15 cellular contexts compared by ENCODE assay signal in the genomic region with DNA sequence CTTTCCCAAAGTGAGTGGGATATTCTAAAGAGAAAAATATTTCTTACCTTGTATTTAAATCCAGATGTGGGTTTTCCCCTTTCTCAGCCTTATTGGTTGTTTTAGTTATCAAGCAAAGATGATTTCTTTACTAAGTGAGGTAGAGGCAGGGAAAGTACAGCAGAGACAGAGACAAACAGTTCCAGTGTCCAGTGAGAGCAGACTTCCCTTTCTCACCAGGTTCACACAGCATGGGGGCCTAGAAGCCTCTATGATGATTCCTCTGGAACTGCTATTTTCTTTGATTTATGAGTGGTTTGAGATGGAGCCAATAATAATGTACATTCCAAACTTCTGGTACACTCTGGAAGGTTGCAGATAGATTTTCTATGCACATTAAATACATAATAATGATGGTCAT.
DNase-seq lines count a peak whose midpoint lies in the region; ATAC-seq and TF ChIP-seq lines count a peak whose summit lies in the region.
"Had no signal": no experiment of that assay in that cellular context is flagged by ENCODE, and none has a peak within 500 bp of the region (broad histone marks: within the 10 kb centered on the region; RNA-seq: fewer than 3 reads in every experiment).

No MANE protein-coding gene starts in this region.

- in situ Hi-C loops in ACHN (cut with HindIII; ENCODE audit: low pct_ligation_motif_present, low pct_unique_long_range_greater_than_20kb, low sequenced_read_pairs): no loop called here

- DNase-seq in EH (ENCODE audit: low read depth) (peak; percentile 68), NCI-H69 (lab: John Stamatoyannopoulos, UW) (peak; percentile 16), chondrocyte (ENCODE audit: low spot score) (no peak), osteocyte (ENCODE audit: extremely low spot score, unreplicated experiment) (no peak), ACHN (no peak)
- DNase-seq in activated CD8-positive, alpha-beta memory T cell treated with anti-CD3 and anti-CD28 coated beads, Interleukin-2, amount 50 U/mL, for 4 hours: no peak
- DNase-seq: GM23248, NCI-H1417, NCI-H1930, NCI-H510A, NCI-H82, PC-9 had no signal

- H3K36me3 Mint-ChIP-seq in chondrocyte (ENCODE audit: low read depth) (no peaks in the 10 kb centered on the region), osteocyte (ENCODE audit: unreplicated experiment) (no peaks in the 10 kb centered on the region)

- H3K4me3 Mint-ChIP-seq in chondrocyte (ENCODE audit: unreplicated experiment) (no peak overlapping the region), osteocyte (ENCODE audit: unreplicated experiment) (no peak overlapping the region)

- H3K27me3 Mint-ChIP-seq in chondrocyte (ENCODE audit: low read depth) (no peaks in the 10 kb centered on the region), osteocyte (ENCODE audit: unreplicated experiment) (no peaks in the 10 kb centered on the region)

- H3K4me1 Mint-ChIP-seq in chondrocyte (ENCODE audit: low read depth) (peaks cover 35% of the 10 kb centered on the region), osteocyte (ENCODE audit: unreplicated experiment) (peaks cover 45% of the 10 kb centered on the region)

- H3K9me3 Mint-ChIP-seq in chondrocyte (ENCODE audit: low read depth): no peaks in the 10 kb centered on the region
- no peaks in the 10 kb centered on the region for H3K9me3 Mint-ChIP-seq in osteocyte (ENCODE audit: unreplicated experiment)

- no peak for ATAC-seq in HG02884 (IDR thresholded peaks at IDR 0.05; ENCODE audit: unreplicated experiment)
- ATAC-seq: HCT116, K562 had no signal

- TF ChIP-seq CTCF in chondrocyte (IDR thresholded peaks at IDR 0.05) (no peak), osteocyte (IDR thresholded peaks at IDR 0.05) (no peak)

- H3K27ac Mint-ChIP-seq in chondrocyte (ENCODE audit: unreplicated experiment) (peak overlapping the region; percentile 28), osteocyte (ENCODE audit: unreplicated experiment) (peak overlapping the region; percentile 15)

Comparison
In these comparisons a context has a peak if more than half of its experiments do, and no peak if none do; other contexts are left out.
1. DNase-seq: peak in EH (single experiment) and NCI-H69 (single experiment); none in chondrocyte (single experiment), osteocyte (single experiment), activated CD8-positive, alpha-beta memory T cell treated with anti-CD3 and anti-CD28 coated beads, Interleukin-2, amount 50 U/mL, for 4 hours (single experiment) and ACHN (single experiment).